18 cellular contexts compared by ENCODE assay signal in genomic region chr5:92695123-92696084, GRCh38.
"Had no signal": no experiment of that assay in that cellular context is flagged by ENCODE, and none has a peak within 500 bp of the region (broad histone marks: within the 10 kb centered on the region; RNA-seq: fewer than 3 reads in every experiment).

No MANE protein-coding gene starts in this region.

- H3K4me3 Mint-ChIP-seq: activated naive CD8-positive, alpha-beta T cell treated with anti-CD3 and anti-CD28 coated beads, Interleukin-2, amount 10 ng/mL, durations not matched to agents 7 days and 5 days; memory B cell; naive B cell had no signal

- H3K4me1 ChIP-seq: left lung, tibial nerve, vagina had no signal

- H3K27ac ChIP-seq: dorsolateral prefrontal cortex, epithelial cell of prostate, left lung, tibial nerve, vagina had no signal

- H3K36me3 ChIP-seq: left lung, tibial nerve, vagina had no signal

- H3K27me3 Mint-ChIP-seq: activated naive CD8-positive, alpha-beta T cell treated with anti-CD3 and anti-CD28 coated beads, Interleukin-2, amount 10 ng/mL, durations not matched to agents 7 days and 5 days; memory B cell; naive B cell had no signal

- DNase-seq: activated CD4-positive, alpha-beta T cell treated with anti-CD3 and anti-CD28 coated beads, Interleukin-2, amount 50 U/mL, for 4 hours; activated naive CD4-positive, alpha-beta T cell; activated naive CD8-positive, alpha-beta T cell treated with anti-CD3 and anti-CD28 coated beads, Interleukin-2, amount 10 ng/mL, durations not matched to agents 7 days and 5 days; activated T-cell treated with anti-CD3 and anti-CD28 coated beads for 4 hours; dorsolateral prefrontal cortex; foreskin melanocyte; glutamatergic neuron; left lung; mucosa of descending colon; naive B cell; posterior cingulate gyrus; stimulated activated CD4-positive, alpha-beta T cell treated with anti-CD3 and anti-CD28 coated beads, Interleukin-12 subunit alpha, Interleukin-12 subunit beta, amount 100 ng/mL, for 4 hours; stimulated activated CD4-positive, alpha-beta T cell treated with anti-CD3 and anti-CD28 coated beads, Interleukin-1b, Interleukin-23, amount 100 ng/mL, for 48 hours; stimulated activated naive CD4-positive, alpha-beta T cell treated with Interleukin-2 at 50 U/mL for 16 hours had no signal

- H3K27ac Mint-ChIP-seq: activated naive CD8-positive, alpha-beta T cell treated with anti-CD3 and anti-CD28 coated beads, Interleukin-2, amount 10 ng/mL, durations not matched to agents 7 days and 5 days; memory B cell; naive B cell had no signal

- H3K9me3 ChIP-seq: left lung, mucosa of descending colon, tibial nerve, vagina had no signal

- H3K36me3 Mint-ChIP-seq: activated naive CD8-positive, alpha-beta T cell treated with anti-CD3 and anti-CD28 coated beads, Interleukin-2, amount 10 ng/mL, durations not matched to agents 7 days and 5 days; memory B cell; naive B cell had no signal

- H3K4me1 Mint-ChIP-seq: activated naive CD8-positive, alpha-beta T cell treated with anti-CD3 and anti-CD28 coated beads, Interleukin-2, amount 10 ng/mL, durations not matched to agents 7 days and 5 days; memory B cell; naive B cell had no signal

- H3K4me3 ChIP-seq: dorsolateral prefrontal cortex, left lung, mucosa of descending colon, tibial nerve, vagina had no signal

- ATAC-seq: left lung, mucosa of descending colon had no signal

- H3K9me3 Mint-ChIP-seq: memory B cell had no signal

- H3K27me3 ChIP-seq: dorsolateral prefrontal cortex, left lung, tibial nerve, vagina had no signal
